Comparison of ENCODE assay signal across 13 cellular contexts in genomic region chr12:51822261-51822616, GRCh38. TPM values are rescaled to one million over a fixed set of nuclear protein-coding genes. Genes with fewer than 3 reads are reported as not detected.
DNase-seq lines count a peak whose midpoint lies in the region; ATAC-seq and TF ChIP-seq lines count a peak whose summit lies in the region.
"Had no signal": no experiment of that assay in that cellular context is flagged by ENCODE, and none has a peak within 500 bp of the region (broad histone marks: within the 10 kb centered on the region; RNA-seq: fewer than 3 reads in every experiment).

No MANE protein-coding gene starts in this region.

- WGBS in thyroid gland, 2 donors, result 88 to 95% methylated on average over 10 to 16 of the region's 16 CpGs

- no peak overlapping the region for H3K27ac Mint-ChIP-seq in chondrocyte (ENCODE audit: unreplicated experiment)
- H3K27ac Mint-ChIP-seq in natural killer cell, result peak overlapping the region in 1 of 2 donors; percentile 22

- peak overlapping the region; percentile 86 to 99 (median 91) for H3K4me2 ChIP-seq in BLaER1 treated with 17β-estradiol and CSF1 and Interleukin-3, amounts not matched to agents 10 nM and 100 nM

- H4K20me1 ChIP-seq in BLaER1 treated with 17β-estradiol and CSF1 and Interleukin-3, amounts not matched to agents 10 nM and 100 nM, result peaks cover 0 to 16% (median 0%) of the 10 kb centered on the region in 11 experiments; a peak in 2 of 22 replicates

- no peaks in the 10 kb centered on the region for H3K9me3 Mint-ChIP-seq in chondrocyte (ENCODE audit: low read depth)
- H3K9me3 Mint-ChIP-seq in natural killer cell, result no peaks in the 10 kb centered on the region

- peak overlapping the region in 10 of 11 experiments; percentile 92 to 99 (median 98); a peak in 19 of 22 replicates for H3K27ac ChIP-seq in BLaER1 treated with 17β-estradiol and CSF1 and Interleukin-3, amounts not matched to agents 10 nM and 100 nM
- H3K27ac ChIP-seq in HUES6 (ENCODE audit: low read depth, low read length) (no peak overlapping the region), thyroid gland (no peak overlapping the region)

- H3K9ac ChIP-seq in BLaER1 treated with 17β-estradiol and CSF1 and Interleukin-3, amounts not matched to agents 10 nM and 100 nM, result peak overlapping the region; percentile 91 to 99 (median 97); a peak in 21 of 22 replicates
- H3K9ac ChIP-seq in HUES6 (ENCODE audit: low read length), result no peak overlapping the region

- H3K27me3 Mint-ChIP-seq in chondrocyte (ENCODE audit: low read depth) (no peaks in the 10 kb centered on the region), natural killer cell (ENCODE audit: low read depth in 2 of 2) (no peaks in the 10 kb centered on the region)

- H3K4me1 ChIP-seq in BLaER1 treated with 17β-estradiol and CSF1 and Interleukin-3, amounts not matched to agents 10 nM and 100 nM, result peaks cover 35 to 76% (median 57%) of the 10 kb centered on the region in 10 experiments
- H3K4me1 ChIP-seq in HUES6 (ENCODE audit: control insufficient read depth, insufficient read depth, low read length), result peaks cover 14% of the 10 kb centered on the region
- H3K4me1 ChIP-seq in thyroid gland, result peaks cover 0 to 8% of the 10 kb centered on the region in 2 donors

- intact Hi-C loops in natural killer cell (cut with micrococcal nuclease) (no loop called here), thyroid gland (cut with DNase I) (no loop called here)

- no peaks in the 10 kb centered on the region for H3K36me3 Mint-ChIP-seq in chondrocyte (ENCODE audit: low read depth)
- H3K36me3 Mint-ChIP-seq in natural killer cell, result no peaks in the 10 kb centered on the region

- peak overlapping the region; percentile 49 for H3K4me3 Mint-ChIP-seq in chondrocyte (ENCODE audit: unreplicated experiment)
- H3K4me3 Mint-ChIP-seq in natural killer cell, result peak overlapping the region; percentile 31

- TF ChIP-seq CTCF in chondrocyte (IDR thresholded peaks at IDR 0.05) (no peak), natural killer cell (IDR thresholded peaks at IDR 0.05) (no peak), thyroid gland (IDR thresholded peaks at IDR 0.05) (no peak)

- peaks cover 0 to 4% (median 0%) of the 10 kb centered on the region in 11 experiments; a peak in 3 of 22 replicates for H3K36me3 ChIP-seq in BLaER1 treated with 17β-estradiol and CSF1 and Interleukin-3, amounts not matched to agents 10 nM and 100 nM
- H3K36me3 ChIP-seq in HUES6 (ENCODE audit: control insufficient read depth, insufficient read depth, low read length) (peaks cover 4% of the 10 kb centered on the region; the same call in 1 of the 2 replicates), thyroid gland (no peaks in the 10 kb centered on the region)

- ATAC-seq in natural killer cell, result no peak

- H3K27me3 ChIP-seq in BLaER1 treated with 17β-estradiol and CSF1 and Interleukin-3, amounts not matched to agents 10 nM and 100 nM, result peaks cover 0 to under 1% (median 0%) of the 10 kb centered on the region in 11 experiments; a peak in 1 of 22 replicates
- H3K27me3 ChIP-seq in HUES6 (ENCODE audit: control insufficient read depth, insufficient read depth, low read length) (peaks cover 15% of the 10 kb centered on the region), thyroid gland (no peaks in the 10 kb centered on the region)

- peak overlapping the region; percentile 63 to 91 (median 81) for H3K4me3 ChIP-seq in BLaER1 treated with 17β-estradiol and CSF1 and Interleukin-3, amounts not matched to agents 10 nM and 100 nM
- H3K4me3 ChIP-seq in HUES6 (ENCODE audit: low read depth, low read length), result peak overlapping the region; percentile 82
- H3K4me3 ChIP-seq in thyroid gland (replicated peaks in 1 of 3), result no peak overlapping the region

- no peaks in the 10 kb centered on the region for H3K9me3 ChIP-seq in BLaER1 treated with 17β-estradiol and CSF1 and Interleukin-3, amounts not matched to agents 10 nM and 100 nM (replicated peaks in 1 of 11)
- H3K9me3 ChIP-seq in HUES6 (ENCODE audit: control insufficient read depth, insufficient read depth, low read depth, low read length) (no peaks in the 10 kb centered on the region), thyroid gland (no peaks in the 10 kb centered on the region)

- TF ChIP-seq POLR2A in thyroid gland (IDR thresholded peaks at IDR 0.05), result no peak

- no peak for DNase-seq in chondrocyte (ENCODE audit: low spot score)
- DNase-seq in natural killer cell, result no peak
- DNase-seq in activated effector memory CD4-positive, alpha-beta T cell treated with Interleukin-2 at 50 U/mL for 16 hours, result no peak
- DNase-seq in NCI-H82 (lab: John Stamatoyannopoulos, UW), result no peak
- DNase-seq in thyroid gland, result no peak
- no peak for DNase-seq in H4 (ENCODE audit: low spot score)
- DNase-seq: DMS 273 treated with DMSO at 0.1 percent for 48 hours, Karpas-422, kidney, T-helper 1 cell had no signal

- H3K4me1 Mint-ChIP-seq in chondrocyte (ENCODE audit: low read depth) (peaks cover 23% of the 10 kb centered on the region), natural killer cell (peaks cover 0 to 19% of the 10 kb centered on the region in 2 donors)

RNA-seq across cellular contexts. Expression of gene FIGNL2, which starts 26.3 kb away (rescaled TPM):
- total RNA-seq in chondrocyte, result 0.26 to 0.30 TPM in 2 of 3 replicates, not detected in the other
- 1 to 10 TPM; 1.4 to 1.6 (median 1.5) TPM for total RNA-seq in natural killer cell
- 1 to 10 TPM in 2 of 4 donors, under 1 TPM in 2; 0.45 to 1.6 (median 1.1) TPM for total RNA-seq in thyroid gland
- total RNA-seq in H4 (2014; rRNA removed; shearing (Covaris generic)), result not detected in 2 replicates
- total RNA-seq: OCI-LY7 had no signal

Comparison
In these comparisons a context has a peak if more than half of its experiments do, and no peak if none do; other contexts are left out.
1. H3K27ac ChIP-seq: peak in BLaER1 treated with 17β-estradiol and CSF1 and Interleukin-3, amounts not matched to agents 10 nM and 100 nM (10 of 11); none in HUES6 (single experiment) and thyroid gland (0 of 3).
2. H3K4me3 ChIP-seq: peak in BLaER1 treated with 17β-estradiol and CSF1 and Interleukin-3, amounts not matched to agents 10 nM and 100 nM (10 of 10) and HUES6 (single experiment); none in thyroid gland (0 of 3).